In the genomic region with DNA sequence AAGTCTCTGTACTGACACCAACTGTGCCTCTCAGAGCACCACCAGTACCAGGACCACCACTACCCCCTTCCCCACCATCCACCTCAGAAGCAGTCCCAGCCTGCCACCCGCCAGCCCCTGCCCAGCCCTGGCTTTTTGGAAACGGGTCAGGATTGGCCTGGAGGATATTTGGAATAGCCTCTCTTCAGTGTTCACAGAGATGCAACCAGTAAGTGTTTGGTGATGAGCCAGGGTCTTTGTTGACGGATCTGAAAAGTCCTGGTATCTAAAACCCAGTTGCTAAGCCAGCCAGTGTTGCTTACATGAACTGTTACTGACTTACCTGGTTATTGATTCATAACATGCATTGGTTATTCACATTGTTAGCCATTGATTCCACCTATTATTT, we compare ENCODE assay signal across 8 cellular contexts. TPM values are rescaled to one million over a fixed set of nuclear protein-coding genes. Genes with fewer than 3 reads are reported as not detected.
A peak's percentile ranks its signal among the peaks of the same experiment; 100 is the strongest.
DNase-seq lines count a peak whose midpoint lies in the region; ATAC-seq, FAIRE-seq and TF ChIP-seq lines count a peak whose summit lies in the region.

No MANE protein-coding gene starts in this region.

- intact Hi-C loops in PC-9 (cut with micrococcal nuclease; ENCODE audit: unreplicated experiment) = loop anchor here (2.0 kb wide), 1 partner anchor 24 kb away; no protein-coding TSS in a partner anchor
- intact Hi-C loops in pancreas (cut with DNase I) = no loop called here

- H3K4me3 ChIP-seq in GM06990 (replicated peaks; ENCODE audit: low read depth, low read length) (peak overlapping the region; percentile 68), PC-9 (peak overlapping the region; percentile 66), pancreas (peak overlapping the region; percentile 52 to 86 (median 70))

- H3K4me1 ChIP-seq in PC-9 (replicated peaks; ENCODE audit: insufficient read depth) (peaks cover 5% of the 10 kb centered on the region), pancreas (peaks cover 0 to 13% (median 4%) of the 10 kb centered on the region in 3 donors)

- H4K20me1 ChIP-seq in PC-9 (ENCODE audit: insufficient read depth) = no peaks in the 10 kb centered on the region

- no peak for ATAC-seq in pancreas

- POLR2A ChIA-PET in PC-9 (lab: Charles Lee; ENCODE audit: unreplicated experiment) = no interaction called here

- no peaks in the 10 kb centered on the region for H3K27me3 ChIP-seq in GM06990 (replicated peaks; ENCODE audit: control insufficient read depth, insufficient read depth, low read length)
- H3K27me3 ChIP-seq in PC-9 (ENCODE audit: insufficient read depth, low read depth) = no peaks in the 10 kb centered on the region
- H3K27me3 ChIP-seq in pancreas = no peaks in the 10 kb centered on the region

- H3K36me3 ChIP-seq in GM06990 (ENCODE audit: control insufficient read depth, insufficient read depth, low read length) = peaks cover 7% of the 10 kb centered on the region
- H3K36me3 ChIP-seq in PC-9 (ENCODE audit: low read depth) = peaks cover 10% of the 10 kb centered on the region
- H3K36me3 ChIP-seq in pancreas = peaks cover 0 to 21% (median 12%) of the 10 kb centered on the region in 3 donors

- no peaks in the 10 kb centered on the region for H3K9me2 ChIP-seq in PC-9 (ENCODE audit: insufficient read depth)

- H3F3A ChIP-seq in PC-9 (ENCODE audit: insufficient read depth, low read depth) = peaks cover 41% of the 10 kb centered on the region

- H3K27ac ChIP-seq in PC-9 (no peak overlapping the region), epithelial cell of prostate (peak overlapping the region; percentile 97), pancreas (peak overlapping the region in 3 of 4 donors; percentile 64 to 79 (median 78))

- H3K79me2 ChIP-seq in PC-9 (ENCODE audit: low read depth) = no peaks in the 10 kb centered on the region

- CTCF ChIA-PET in PC-9 (lab: Charles Lee) = interaction anchor here (0.6 kb wide), 1 partner anchor 24 kb away, joined by 3 read pairs; no protein-coding TSS in a partner anchor

- FAIRE-seq in pancreas (lab: Jason Lieb, UNC) = no peak

- 1 to 7% methylated on average over 3 of the region's 3 CpGs for WGBS in pancreas, 2 donors

- peak overlapping the region; percentile 89 for H2AFZ ChIP-seq in PC-9

- DNase-seq in GM06990 (ENCODE audit: extremely low read depth, insufficient read length) (no peak), PC-9 (no peak), epithelial cell of prostate (ENCODE audit: low read depth, low spot score) (no peak), pancreas (no peak), amniotic stem cell (lab: John Stamatoyannopoulos, UW) (no peak), NCI-H1436 treated with DMSO at 0.1 percent for 48 hours (lab: John Stamatoyannopoulos, UW) (no peak), H4 (ENCODE audit: low spot score) (no peak), Ammon's horn (ENCODE audit: low spot score) (no peak)

- H3K9me3 ChIP-seq in PC-9 (ENCODE audit: insufficient read depth, low read depth) = no peaks in the 10 kb centered on the region
- no peaks in the 10 kb centered on the region for H3K9me3 ChIP-seq in pancreas

- no TSS peak for BruUV-seq in PC-9 (replicated peaks; lab: Mats Ljungman, UMichigan)

- H3K4me2 ChIP-seq in PC-9 = peak overlapping the region; percentile 97

- TF ChIP-seq CTCF in GM06990 (IDR thresholded peaks at IDR 0.05; ENCODE audit: insufficient read depth, low read length, poor library complexity, severe bottlenecking) (no peak), PC-9 (conservative IDR thresholded peaks at IDR 0.05) (peak; percentile 66; the same call in 1 of the 2 replicates), pancreas (IDR thresholded peaks at IDR 0.05) (peak in 3 of 4 donors; percentile 30 to 39 (median 35))

RNA-seq across cellular contexts. Expression of a gene that starts 1.1 kb away (rescaled TPM):
- total RNA-seq in PC-9 (2021) (1.8 and 2.3 TPM in 2 replicates), pancreas (1 to 10 TPM; 2.6 to 4.1 (median 3.2) TPM)
- polyA plus RNA-seq in pancreas = 1 to 10 TPM; 3.0 to 4.8 TPM
- 0.86 and 2.7 TPM in 2 replicates for total RNA-seq in H4 (2014; rRNA removed; shearing (Covaris generic))

RNA-seq across cellular contexts. Expression of a gene that starts 10.8 kb away (rescaled TPM):
- 59.4 and 62.8 TPM in 2 replicates for total RNA-seq in PC-9 (2021)
- 10 to 100 TPM; 22.0 to 54.5 (median 27.0) TPM for total RNA-seq in pancreas
- polyA plus RNA-seq in pancreas = 10 to 100 TPM; 32.0 to 40.9 TPM
- 46.8 and 49.5 TPM in 2 replicates for total RNA-seq in H4 (2014; rRNA removed; shearing (Covaris generic))

RNA-seq across cellular contexts. Expression of a gene that starts 11.6 kb away (rescaled TPM):
- 15.0 and 23.3 TPM in 2 replicates for total RNA-seq in PC-9 (2021)
- under 1 TPM; 0.19 to 0.86 (median 0.35) TPM for total RNA-seq in pancreas
- polyA plus RNA-seq in pancreas = 1 to 10 TPM; 1.2 to 3.3 TPM
- total RNA-seq in H4 (2014; rRNA removed; shearing (Covaris generic)) = 49.2 and 65.3 TPM in 2 replicates

RNA-seq across cellular contexts. Expression of a gene that starts 12.3 kb away (rescaled TPM):
- total RNA-seq in PC-9 (2021) = 3.0 and 3.6 TPM in 2 replicates
- total RNA-seq in pancreas = under 1 TPM; 0.12 to 0.40 (median 0.14) TPM
- under 1 TPM; 0.31 to 0.34 TPM for polyA plus RNA-seq in pancreas
- total RNA-seq in H4 (2014; rRNA removed; shearing (Covaris generic)) = 0.10 TPM in 1 of 2 replicates, not detected in the other

RNA-seq across cellular contexts. Expression of a gene that starts 21.9 kb away (rescaled TPM):
- total RNA-seq in PC-9 (2021) = 6.4 and 6.6 TPM in 2 replicates
- 1 to 10 TPM; 3.7 to 8.7 (median 5.7) TPM for total RNA-seq in pancreas
- 1 to 10 TPM; 4.5 to 5.0 TPM for polyA plus RNA-seq in pancreas
- 2.6 and 8.3 TPM in 2 replicates for total RNA-seq in H4 (2014; rRNA removed; shearing (Covaris generic))
